10 cellular contexts compared by ENCODE assay signal in genomic region chr9:131731237-131731995, GRCh38. TPM values are rescaled to one million over a fixed set of nuclear protein-coding genes. Genes with fewer than 3 reads are reported as not detected.
DNase-seq lines count a peak whose midpoint lies in the region; ATAC-seq and TF ChIP-seq lines count a peak whose summit lies in the region.
"Had no signal": no experiment of that assay in that cellular context is flagged by ENCODE, and none has a peak within 500 bp of the region (broad histone marks: within the 10 kb centered on the region; RNA-seq: fewer than 3 reads in every experiment).

No MANE protein-coding gene starts in this region.

- H3K36me3 ChIP-seq in esophagus squamous epithelium = no peaks in the 10 kb centered on the region
- no peaks in the 10 kb centered on the region for H3K36me3 ChIP-seq in skeletal muscle tissue (ENCODE audit: control insufficient read depth in 3 of 3, insufficient read depth in 3 of 3, low read length in 3 of 3)

- no peaks in the 10 kb centered on the region for H3K27me3 ChIP-seq in esophagus squamous epithelium
- H3K27me3 ChIP-seq in skeletal muscle tissue (ENCODE audit: control insufficient read depth in 3 of 3, insufficient read depth in 3 of 3, low read length in 3 of 3) = no peaks in the 10 kb centered on the region

- DNase-seq in DMS79 (lab: John Stamatoyannopoulos, UW) = peak; percentile 10
- DNase-seq in DMS79 treated with DMSO at 0.1 percent for 48 hours (lab: John Stamatoyannopoulos, UW) = no peak
- peak; percentile 89 for DNase-seq in SK-MEL-5 (ENCODE audit: low read depth, low spot score)
- DNase-seq in esophagus squamous epithelium (lab: John Stamatoyannopoulos, UW) = no peak
- DNase-seq in SKM-1 (lab: John Stamatoyannopoulos, UW; ENCODE audit: unreplicated experiment) = no peak
- DNase-seq in NCI-H1092 treated with DMSO at 0.1 percent for 48 hours (lab: John Stamatoyannopoulos, UW) = no peak

- peaks cover 53 to 99% (median 92%) of the 10 kb centered on the region in 3 donors for H3K4me1 ChIP-seq in esophagus squamous epithelium
- peaks cover 71 to 84% (median 78%) of the 10 kb centered on the region in 3 donors for H3K4me1 ChIP-seq in skeletal muscle tissue (ENCODE audit: control insufficient read depth in 3 of 3, insufficient read depth in 3 of 3, low read length in 3 of 3)

- ATAC-seq in HG03460 (IDR thresholded peaks at IDR 0.05; ENCODE audit: unreplicated experiment) = no peak
- ATAC-seq: left colon had no signal

- H3K9me3 ChIP-seq in esophagus squamous epithelium (no peaks in the 10 kb centered on the region), skeletal muscle tissue (ENCODE audit: control insufficient read depth in 3 of 3, low read length in 3 of 3) (no peaks in the 10 kb centered on the region)

- intact Hi-C loops in esophagus squamous epithelium (cut with DNase I) = loop anchor here (10.0 kb wide), 1 partner anchor 57 kb away; no protein-coding TSS in a partner anchor

- 44 to 48% methylated on average over 11 to 12 of the region's 12 CpGs for WGBS in esophagus squamous epithelium, 2 donors

- no peak for TF ChIP-seq POLR2A in esophagus squamous epithelium (IDR thresholded peaks at IDR 0.05)

- no peak for TF ChIP-seq CTCF in esophagus squamous epithelium (IDR thresholded peaks at IDR 0.05)

- peak overlapping the region; percentile 36 to 68 (median 60) for H3K9ac ChIP-seq in skeletal muscle tissue (ENCODE audit: low read depth in 1 of 3, low read length in 3 of 3)

- H3K4me3 ChIP-seq in esophagus squamous epithelium (no peak overlapping the region), skeletal muscle tissue (ENCODE audit: low read length in 3 of 3) (peak overlapping the region in 1 of 3 donors; percentile 19)

- H3K27ac ChIP-seq in esophagus squamous epithelium = peak overlapping the region; percentile 72 to 86 (median 76)
- H3K27ac ChIP-seq in skeletal muscle tissue (ENCODE audit: low read depth, low read length) = peak overlapping the region; percentile 85
- H3K27ac ChIP-seq: 22Rv1 had no signal

- in situ Hi-C loops in SK-MEL-5 (cut with HindIII; ENCODE audit: low pct_unique_long_range_greater_than_20kb, low sequenced_read_pairs) = no loop called here

RNA-seq across cellular contexts. Expression of gene RAPGEF1, which starts 8.5 kb away (rescaled TPM):
- 34.0 and 34.2 TPM in 2 replicates for total RNA-seq in SK-MEL-5 (2014; rRNA removed; shearing (Covaris generic))
- polyA plus RNA-seq in SK-MEL-5 (2015; cell fraction: cytosol; rRNA removed) = 54.5 and 64.9 TPM in 2 replicates
- 29.6 and 35.6 TPM in 2 replicates for polyA plus RNA-seq in SK-MEL-5 (2015; cell fraction: nucleus; rRNA removed)
- total RNA-seq in esophagus squamous epithelium (10 to 100 TPM; 12.2 to 40.4 (median 19.0) TPM), skeletal muscle tissue (19.8 TPM)

Comparison
In these comparisons a context has a peak if more than half of its experiments do, and no peak if none do; other contexts are left out.
1. DNase-seq: peak in DMS79 (single experiment) and SK-MEL-5 (single experiment); none in DMS79 treated with DMSO at 0.1 percent for 48 hours (single experiment), esophagus squamous epithelium (single experiment), SKM-1 (single experiment) and NCI-H1092 treated with DMSO at 0.1 percent for 48 hours (single experiment).